ENCODE assay signal across 8 cellular contexts in genomic region chr2:100417745-100418090, GRCh38. TPM values are rescaled to one million over a fixed set of nuclear protein-coding genes. Genes with fewer than 3 reads are reported as not detected.
DNase-seq lines count a peak whose midpoint lies in the region; ATAC-seq and FAIRE-seq lines count a peak whose summit lies in the region.

No MANE protein-coding gene starts in this region.

- no peaks in the 10 kb centered on the region for H3K9me3 Mint-ChIP-seq in activated T-helper 17 cell treated with anti-CD3 and anti-CD28 coated beads, Interleukin-2, amount 50 U/mL, for 72 hours
- no peaks in the 10 kb centered on the region for H3K9me3 Mint-ChIP-seq in stimulated activated memory B cell treated with anti-CD40 and anti-IgM and Interleukin-4, amounts not matched to agents 10 μg/mL and 1 μg/mL and 100 μg/mL, for 72 hours

- no peaks in the 10 kb centered on the region for H3K27me3 Mint-ChIP-seq in activated T-helper 17 cell treated with anti-CD3 and anti-CD28 coated beads, Interleukin-2, amount 50 U/mL, for 72 hours
- H3K27me3 Mint-ChIP-seq in stimulated activated memory B cell treated with anti-CD40 and anti-IgM and Interleukin-4, amounts not matched to agents 10 μg/mL and 1 μg/mL and 100 μg/mL, for 72 hours: no peaks in the 10 kb centered on the region

- H3K4me1 ChIP-seq in iPS-18a (ENCODE audit: control insufficient read depth, low read depth, low read length): peaks cover 35% of the 10 kb centered on the region

- no peak for ATAC-seq in activated T-helper 17 cell treated with anti-CD3 and anti-CD28 coated beads, Interleukin-2, amount 50 U/mL, for 72 hours (replicated peaks)
- no peak for ATAC-seq in stimulated activated memory B cell treated with anti-CD40 and anti-IgM and Interleukin-4, amounts not matched to agents 10 μg/mL and 1 μg/mL and 100 μg/mL, for 72 hours
- ATAC-seq in HG02588 (IDR thresholded peaks at IDR 0.05; ENCODE audit: unreplicated experiment): no peak

- H3K4me3 ChIP-seq in iPS-18a (ENCODE audit: low read length): peak overlapping the region; percentile 76

- H3K9ac ChIP-seq in iPS-18a (ENCODE audit: low read length): peak overlapping the region; percentile 62

- DNase-seq in DMS79 treated with DMSO at 0.1 percent for 48 hours (lab: John Stamatoyannopoulos, UW) (peak; percentile 38), DMS79 (lab: John Stamatoyannopoulos, UW) (no peak), HTR-8/SVneo (ENCODE audit: insufficient read length, low spot score) (no peak), posterior vena cava (ENCODE audit: low spot score) (no peak)

- FAIRE-seq in HTR-8/SVneo (lab: Jason Lieb, UNC): no peak

- H3K27me3 ChIP-seq in iPS-18a (ENCODE audit: control insufficient read depth, insufficient read depth, low read length): no peaks in the 10 kb centered on the region

- peak overlapping the region; percentile 85 for H3K4me3 Mint-ChIP-seq in activated T-helper 17 cell treated with anti-CD3 and anti-CD28 coated beads, Interleukin-2, amount 50 U/mL, for 72 hours
- peak overlapping the region; percentile 79 for H3K4me3 Mint-ChIP-seq in stimulated activated memory B cell treated with anti-CD40 and anti-IgM and Interleukin-4, amounts not matched to agents 10 μg/mL and 1 μg/mL and 100 μg/mL, for 72 hours

- H3K4me1 Mint-ChIP-seq in activated T-helper 17 cell treated with anti-CD3 and anti-CD28 coated beads, Interleukin-2, amount 50 U/mL, for 72 hours: peaks cover 11% of the 10 kb centered on the region
- H3K4me1 Mint-ChIP-seq in stimulated activated memory B cell treated with anti-CD40 and anti-IgM and Interleukin-4, amounts not matched to agents 10 μg/mL and 1 μg/mL and 100 μg/mL, for 72 hours: peaks cover 38% of the 10 kb centered on the region

- intact Hi-C loops in posterior vena cava (cut with DNase I): no loop called here

- no peak overlapping the region for H3K27ac ChIP-seq in iPS-18a (ENCODE audit: low read length)

- no peaks in the 10 kb centered on the region for H3K9me3 ChIP-seq in iPS-18a (ENCODE audit: control insufficient read depth, low read depth, low read length)

- no peaks in the 10 kb centered on the region for H3K36me3 ChIP-seq in iPS-18a (ENCODE audit: control insufficient read depth, low read depth, low read length)

- no peaks in the 10 kb centered on the region for H3K36me3 Mint-ChIP-seq in activated T-helper 17 cell treated with anti-CD3 and anti-CD28 coated beads, Interleukin-2, amount 50 U/mL, for 72 hours (ENCODE audit: low read depth)
- peaks cover 17% of the 10 kb centered on the region for H3K36me3 Mint-ChIP-seq in stimulated activated memory B cell treated with anti-CD40 and anti-IgM and Interleukin-4, amounts not matched to agents 10 μg/mL and 1 μg/mL and 100 μg/mL, for 72 hours

- H3K27ac Mint-ChIP-seq in activated T-helper 17 cell treated with anti-CD3 and anti-CD28 coated beads, Interleukin-2, amount 50 U/mL, for 72 hours: no peak overlapping the region
- peak overlapping the region; percentile 93 for H3K27ac Mint-ChIP-seq in stimulated activated memory B cell treated with anti-CD40 and anti-IgM and Interleukin-4, amounts not matched to agents 10 μg/mL and 1 μg/mL and 100 μg/mL, for 72 hours

RNA-seq across cellular contexts. Expression of gene CHST10, which starts 0.2 kb away (rescaled TPM):
- total RNA-seq in activated T-helper 17 cell treated with anti-CD3 and anti-CD28 coated beads, Interleukin-2, amount 50 U/mL, for 72 hours: 1 to 10 TPM; 3.3 to 9.9 TPM
- total RNA-seq in posterior vena cava: 1 to 10 TPM; 6.3 to 6.9 TPM

RNA-seq across cellular contexts. Expression of gene NMS, which starts 52.6 kb away (rescaled TPM):
- total RNA-seq in activated T-helper 17 cell treated with anti-CD3 and anti-CD28 coated beads, Interleukin-2, amount 50 U/mL, for 72 hours: not detected
- not detected for total RNA-seq in posterior vena cava
